Comparison of ENCODE assay signal across 11 cellular contexts in genomic region chr12:108214486-108214885, GRCh38.
DNase-seq lines count a peak whose midpoint lies in the region; ATAC-seq and TF ChIP-seq lines count a peak whose summit lies in the region.
"Had no signal": no experiment of that assay in that cellular context is flagged by ENCODE, and none has a peak within 500 bp of the region (broad histone marks: within the 10 kb centered on the region; RNA-seq: fewer than 3 reads in every experiment).

No MANE protein-coding gene starts in this region.

- H3K27ac ChIP-seq in neural progenitor cell: no peak overlapping the region
- H3K27ac ChIP-seq: KMS-11 had no signal

- no peaks in the 10 kb centered on the region for H3K79me2 ChIP-seq in neural progenitor cell (ENCODE audit: low read depth)

- H3K9me3 ChIP-seq in neural progenitor cell (ENCODE audit: low read depth): no peaks in the 10 kb centered on the region

- ATAC-seq in activated T-cell treated with anti-CD3 and anti-CD28 coated beads, Interleukin-2, amount 50 U/mL, for 72 hours (replicated peaks in 1 of 2): no peak
- ATAC-seq in GM18861 (IDR thresholded peaks at IDR 0.05; ENCODE audit: unreplicated experiment): no peak
- no peak for ATAC-seq in HG03469 (IDR thresholded peaks at IDR 0.05; ENCODE audit: unreplicated experiment)

- no peak overlapping the region for H3K9ac ChIP-seq in neural progenitor cell
- H3K9ac ChIP-seq: KMS-11 had no signal

- H3K4me3 ChIP-seq in cardiac fibroblast (replicated peaks in 1 of 2; ENCODE audit: low read depth in 2 of 2, low read length in 2 of 2): no peak overlapping the region
- no peak overlapping the region for H3K4me3 ChIP-seq in neural progenitor cell

- H3K4me1 Mint-ChIP-seq in activated T-cell treated with anti-CD3 and anti-CD28 coated beads, Interleukin-2, amount 50 U/mL, for 72 hours (ENCODE audit: low read depth): no peaks in the 10 kb centered on the region
- H3K4me1 Mint-ChIP-seq in neural progenitor cell: peaks cover 7% of the 10 kb centered on the region
- H3K4me1 Mint-ChIP-seq: memory B cell had no signal

- peaks cover 12% of the 10 kb centered on the region for H3K27me3 Mint-ChIP-seq in activated T-cell treated with anti-CD3 and anti-CD28 coated beads, Interleukin-2, amount 50 U/mL, for 72 hours (ENCODE audit: low read depth)
- peaks cover 14% of the 10 kb centered on the region for H3K27me3 Mint-ChIP-seq in neural progenitor cell (ENCODE audit: insufficient read depth, low read depth)

- no peak overlapping the region for H3K4me2 ChIP-seq in neural progenitor cell
- H3K4me2 ChIP-seq: KMS-11 had no signal

- H3K36me3 Mint-ChIP-seq in activated T-cell treated with anti-CD3 and anti-CD28 coated beads, Interleukin-2, amount 50 U/mL, for 72 hours (ENCODE audit: insufficient read depth in 2 of 2): no peaks in the 10 kb centered on the region
- no peaks in the 10 kb centered on the region for H3K36me3 Mint-ChIP-seq in neural progenitor cell

- no peak overlapping the region for H3K27ac Mint-ChIP-seq in activated T-cell treated with anti-CD3 and anti-CD28 coated beads, Interleukin-2, amount 50 U/mL, for 72 hours
- H3K27ac Mint-ChIP-seq in neural progenitor cell: no peak overlapping the region
- H3K27ac Mint-ChIP-seq: memory B cell had no signal

- no peaks in the 10 kb centered on the region for H3F3A ChIP-seq in neural progenitor cell (ENCODE audit: low read depth)

- H3K36me3 ChIP-seq in neural progenitor cell: no peaks in the 10 kb centered on the region

- H3K4me1 ChIP-seq in neural progenitor cell: no peaks in the 10 kb centered on the region

- no peak overlapping the region for H3K4me3 Mint-ChIP-seq in activated T-cell treated with anti-CD3 and anti-CD28 coated beads, Interleukin-2, amount 50 U/mL, for 72 hours
- H3K4me3 Mint-ChIP-seq in neural progenitor cell: no peak overlapping the region
- H3K4me3 Mint-ChIP-seq: memory B cell had no signal

- no peak overlapping the region for H2AFZ ChIP-seq in neural progenitor cell (replicated peaks)

- peaks cover 17% of the 10 kb centered on the region for H4K20me1 ChIP-seq in neural progenitor cell (ENCODE audit: low read depth)

- peaks cover 2% of the 10 kb centered on the region in 2 donors for H3K9me3 Mint-ChIP-seq in activated T-cell treated with anti-CD3 and anti-CD28 coated beads, Interleukin-2, amount 50 U/mL, for 72 hours
- H3K9me3 Mint-ChIP-seq in neural progenitor cell: no peaks in the 10 kb centered on the region
- H3K9me3 Mint-ChIP-seq: memory B cell had no signal

- DNase-seq in activated T-cell treated with anti-CD3 and anti-CD28 coated beads, Interleukin-2, amount 50 U/mL, for 72 hours: peak; percentile 3 to 15
- DNase-seq in activated T-cell treated with anti-CD3 and anti-CD28 coated beads for 4 hours (no peak), MV-4-11 (lab: John Stamatoyannopoulos, UW) (peak; percentile 11), cardiac fibroblast (ENCODE audit: low read depth in 2 of 2) (peak; percentile 6 to 10), neural progenitor cell (ENCODE audit: low spot score) (peak; percentile 86), cerebellar cortex (ENCODE audit: low spot score) (no peak)
- DNase-seq: central memory CD4-positive, alpha-beta T cell had no signal

- no peak for TF ChIP-seq CTCF in cardiac fibroblast (IDR thresholded peaks at IDR 0.05; ENCODE audit: low read depth, low read length)
- no peak for TF ChIP-seq CTCF in neural progenitor cell (IDR thresholded peaks at IDR 0.05)

- no peaks in the 10 kb centered on the region for H3K27me3 ChIP-seq in neural progenitor cell

Comparison
In these comparisons a context has a peak if more than half of its experiments do, and no peak if none do; other contexts are left out.
1. DNase-seq: peak in activated T-cell treated with anti-CD3 and anti-CD28 coated beads, Interleukin-2, amount 50 U/mL, for 72 hours (2 of 2), MV-4-11 (single experiment), cardiac fibroblast (2 of 2) and neural progenitor cell (single experiment); none in activated T-cell treated with anti-CD3 and anti-CD28 coated beads for 4 hours (single experiment) and cerebellar cortex (single experiment).